Comparison of ENCODE assay signal across 14 cellular contexts in the genomic region with DNA sequence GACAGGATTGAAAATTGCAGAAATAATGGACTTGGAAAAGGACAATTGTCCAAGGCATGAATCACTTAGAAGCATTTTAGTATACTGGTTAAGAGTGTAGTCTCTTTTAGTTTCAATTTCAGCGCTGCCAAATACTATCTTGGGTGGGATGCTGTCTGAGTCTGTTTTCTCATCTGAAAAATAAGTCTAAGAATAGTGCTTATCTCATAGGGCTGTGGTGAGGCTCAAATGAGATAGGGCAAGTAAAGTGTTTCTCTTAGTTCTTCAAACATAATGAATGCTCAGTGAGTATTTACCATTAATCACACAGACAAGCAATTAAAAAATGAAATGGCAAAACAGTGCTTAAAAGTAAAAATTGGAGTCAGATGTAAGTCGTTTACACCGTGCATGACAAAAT. TPM values are rescaled to one million over a fixed set of nuclear protein-coding genes. Genes with fewer than 3 reads are reported as not detected.
A peak's percentile ranks its signal among the peaks of the same experiment; 100 is the strongest.
DNase-seq lines count a peak whose midpoint lies in the region; ATAC-seq and TF ChIP-seq lines count a peak whose summit lies in the region.
"Had no signal": no experiment of that assay in that cellular context is flagged by ENCODE, and none has a peak within 500 bp of the region (broad histone marks: within the 10 kb centered on the region; RNA-seq: fewer than 3 reads in every experiment).

No MANE protein-coding gene starts in this region.

- H3K36me3 Mint-ChIP-seq in memory B cell = no peaks in the 10 kb centered on the region
- H3K36me3 Mint-ChIP-seq: WTC11 had no signal

- no peaks in the 10 kb centered on the region for H3K9me3 ChIP-seq in HUES48 (ENCODE audit: control insufficient read depth, insufficient read depth, low read length)
- H3K9me3 ChIP-seq in duodenal mucosa (ENCODE audit: control insufficient read depth in 1 of 2, low read length in 2 of 2) = no peaks in the 10 kb centered on the region
- H3K9me3 ChIP-seq in ascending aorta = no peaks in the 10 kb centered on the region

- H3K4me3 ChIP-seq in ACC112 (ENCODE audit: low read depth, low read length) = peak overlapping the region; percentile 57
- no peak overlapping the region for H3K4me3 ChIP-seq in HUES48 (ENCODE audit: low read depth, low read length)
- peak overlapping the region; percentile 30 to 53 for H3K4me3 ChIP-seq in duodenal mucosa (ENCODE audit: low read depth in 1 of 2, low read length in 2 of 2)
- H3K4me3 ChIP-seq in ascending aorta = no peak overlapping the region

- no peak overlapping the region for H3K27ac ChIP-seq in ACC112 (ENCODE audit: low read depth, low read length)
- H3K27ac ChIP-seq in HUES48 (ENCODE audit: low read depth, low read length) = peak overlapping the region; percentile 65
- H3K27ac ChIP-seq in duodenal mucosa (ENCODE audit: low read depth, low read length) = no peak overlapping the region
- no peak overlapping the region for H3K27ac ChIP-seq in ascending aorta
- H3K27ac ChIP-seq: C4-2B had no signal

- peak overlapping the region; percentile 89 for H2AFZ ChIP-seq in ACC112 (ENCODE audit: low read length, unreplicated experiment)

- no peak for TF ChIP-seq CTCF in ascending aorta (IDR thresholded peaks at IDR 0.05)

- no peaks in the 10 kb centered on the region for H3K27me3 ChIP-seq in ACC112 (ENCODE audit: insufficient read depth, low read length)
- H3K27me3 ChIP-seq in HUES48 (ENCODE audit: control insufficient read depth, insufficient read depth, low read length) = no peaks in the 10 kb centered on the region
- no peaks in the 10 kb centered on the region for H3K27me3 ChIP-seq in duodenal mucosa (ENCODE audit: control insufficient read depth in 1 of 2, insufficient read depth in 2 of 2, low read length in 2 of 2)
- H3K27me3 ChIP-seq in ascending aorta = no peaks in the 10 kb centered on the region

- no peaks in the 10 kb centered on the region for H3K36me3 ChIP-seq in ACC112 (ENCODE audit: insufficient read depth, low read length)
- H3K36me3 ChIP-seq in HUES48 (ENCODE audit: control insufficient read depth, insufficient read depth, low read length) = no peaks in the 10 kb centered on the region
- H3K36me3 ChIP-seq in duodenal mucosa (ENCODE audit: control insufficient read depth in 1 of 2, insufficient read depth in 2 of 2, low read length in 2 of 2) = no peaks in the 10 kb centered on the region
- no peaks in the 10 kb centered on the region for H3K36me3 ChIP-seq in ascending aorta

- no peaks in the 10 kb centered on the region for H3K27me3 Mint-ChIP-seq in memory B cell

- intact Hi-C loops in ascending aorta (cut with DNase I) = no loop called here

- peaks cover 2% of the 10 kb centered on the region for H3K4me1 Mint-ChIP-seq in memory B cell

- no peak overlapping the region for H3K4me3 Mint-ChIP-seq in memory B cell
- H3K4me3 Mint-ChIP-seq: activated T-helper 1 cell treated with anti-CD3 and anti-CD28 coated beads, Interleukin-12 subunit alpha, Interleukin-12 subunit beta, Interleukin-2, Interleukin-4 antibody, amounts not matched to agents 30 ng/mL and 10 ng/mL and 1 ng/mL, durations not matched to agents 14 hours and 24 hours and 36 hours; WTC11 had no signal

- ATAC-seq in memory B cell (ENCODE audit: low read depth) = peak; percentile 42
- ATAC-seq in GM21381 (IDR thresholded peaks at IDR 0.05; ENCODE audit: unreplicated experiment) = no peak
- ATAC-seq in HG03196 (IDR thresholded peaks at IDR 0.05; ENCODE audit: unreplicated experiment) = no peak
- ATAC-seq: WTC11 had no signal

- no peaks in the 10 kb centered on the region for H3K79me2 ChIP-seq in ACC112 (ENCODE audit: control insufficient read depth, insufficient read depth, low read length, unreplicated experiment)

- H3K4me1 ChIP-seq in ACC112 (ENCODE audit: control insufficient read depth, insufficient read depth, low read length, unreplicated experiment) (peaks cover 11% of the 10 kb centered on the region), HUES48 (ENCODE audit: control insufficient read depth, insufficient read depth, low read length) (peaks cover 21% of the 10 kb centered on the region), duodenal mucosa (ENCODE audit: control insufficient read depth in 1 of 2, insufficient read depth in 2 of 2, low read length in 2 of 2) (peaks cover 27 to 41% of the 10 kb centered on the region in 2 donors), ascending aorta (peaks cover 0 to 3% of the 10 kb centered on the region in 2 donors)

- no peak overlapping the region for H3K27ac Mint-ChIP-seq in memory B cell
- H3K27ac Mint-ChIP-seq: activated T-helper 1 cell treated with anti-CD3 and anti-CD28 coated beads, Interleukin-12 subunit alpha, Interleukin-12 subunit beta, Interleukin-2, Interleukin-4 antibody, amounts not matched to agents 30 ng/mL and 10 ng/mL and 1 ng/mL, durations not matched to agents 14 hours and 24 hours and 36 hours; WTC11 had no signal

- H3K9me3 Mint-ChIP-seq in memory B cell = peaks cover 2% of the 10 kb centered on the region

- H3K9ac ChIP-seq in HUES48 (ENCODE audit: low read depth, low read length) = no peak overlapping the region
- no peak overlapping the region for H3K9ac ChIP-seq in duodenal mucosa (ENCODE audit: low read depth in 1 of 2, low read length in 2 of 2)

- no peak for DNase-seq in memory B cell (ENCODE audit: low spot score in 2 of 2)
- DNase-seq in NCI-H1694 (lab: John Stamatoyannopoulos, UW) = no peak
- no peak for DNase-seq in ascending aorta (ENCODE audit: low spot score in 2 of 2)
- DNase-seq: head of caudate nucleus; NCI-H187 treated with DMSO at 0.1 percent for 48 hours; stimulated activated CD4-positive, alpha-beta T cell treated with anti-CD3 and anti-CD28 coated beads, Interleukin-15, amount 100 ng/mL, for 24 hours had no signal

RNA-seq across cellular contexts. Expression of a gene that starts 45.9 kb away (rescaled TPM):
- 11.0 TPM for total RNA-seq in ascending aorta

Comparison
In these comparisons a context has a peak if more than half of its experiments do, and no peak if none do; other contexts are left out.
1. H3K4me3 ChIP-seq: peak in ACC112 (single experiment) and duodenal mucosa (2 of 2); none in HUES48 (single experiment) and ascending aorta (0 of 2).